In the genomic region with DNA sequence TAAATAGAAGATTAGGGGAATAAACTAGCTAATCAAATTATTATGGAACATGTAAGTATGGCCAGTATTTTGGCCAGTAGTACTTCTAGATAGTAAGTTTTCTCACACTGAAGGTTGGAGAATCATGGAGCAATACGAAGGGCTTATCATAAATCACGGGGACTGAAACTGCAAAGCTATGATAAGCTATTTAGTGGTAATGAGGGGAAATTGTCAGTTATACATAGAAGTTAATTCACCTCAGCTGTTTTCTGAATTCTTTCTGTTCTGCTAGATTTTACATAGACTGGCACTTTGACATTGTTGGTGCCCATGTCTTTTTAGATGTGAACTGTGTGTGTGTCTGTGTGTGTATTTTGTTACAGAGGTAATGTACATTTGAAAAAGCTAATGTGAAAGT, we compare ENCODE assay signal across 21 cellular contexts.
"Had no signal": no experiment of that assay in that cellular context is flagged by ENCODE, and none has a peak within 500 bp of the region (broad histone marks: within the 10 kb centered on the region; RNA-seq: fewer than 3 reads in every experiment).

No MANE protein-coding gene starts in this region.

- H3K27ac ChIP-seq: coronary artery, lower lobe of right lung, ovary, psoas muscle, sigmoid colon, testis, tibial artery had no signal

- H3K27me3 ChIP-seq: ovary, sigmoid colon, testis, tibial artery had no signal

- H3K9me3 ChIP-seq: lower lobe of right lung, ovary, psoas muscle, sigmoid colon, testis, tibial artery had no signal

- H3K4me3 ChIP-seq: coronary artery, lower lobe of right lung, ovary, psoas muscle, sigmoid colon, testis, tibial artery had no signal

- H3K36me3 ChIP-seq: ovary had no signal

- ATAC-seq: left ventricle myocardium superior; lower lobe of right lung; naive thymus-derived CD8-positive, alpha-beta T cell; psoas muscle; right cardiac atrium; stimulated activated memory B cell treated with anti-CD40 and anti-IgM and Interleukin-4, amounts not matched to agents 10 μg/mL and 1 μg/mL and 100 μg/mL, for 72 hours; stimulated activated naive CD8-positive, alpha-beta T cell treated with anti-CD3 and anti-CD28 coated beads, Interleukin-15, Interleukin-2, amounts not matched to agents 100 U/mL and 50 U/mL, for 24 hours had no signal

- H3K4me1 ChIP-seq: lower lobe of right lung, psoas muscle, sigmoid colon, testis, tibial artery had no signal

- DNase-seq: dermis blood vessel endothelial cell; effector memory CD4-positive, alpha-beta T cell; head of caudate nucleus; left ventricle myocardium superior; lower lobe of right lung; naive thymus-derived CD8-positive, alpha-beta T cell; nephron progenitor cell; nucleus accumbens; ovary; posterior cingulate gyrus; psoas muscle; right cardiac atrium; sigmoid colon; stimulated activated CD4-positive, alpha-beta T cell treated with anti-CD3 and anti-CD28 coated beads, Interleukin-2, amount 100 ng/mL, for 24 hours; stimulated activated CD4-positive, alpha-beta T cell treated with anti-CD3 and anti-CD28 coated beads, Interleukin-4, amount 100 ng/mL, for 24 hours; stimulated activated naive CD8-positive, alpha-beta T cell treated with anti-CD3 and anti-CD28 coated beads, Interleukin-15, Interleukin-2, amounts not matched to agents 100 U/mL and 50 U/mL, for 24 hours; substantia nigra; testis; tibial artery had no signal
